ENCODE assay signal across 10 cellular contexts in genomic region chr9:69412741-69413150, GRCh38.
DNase-seq lines count a peak whose midpoint lies in the region; FAIRE-seq and TF ChIP-seq lines count a peak whose summit lies in the region.
"Had no signal": no experiment of that assay in that cellular context is flagged by ENCODE, and none has a peak within 500 bp of the region (broad histone marks: within the 10 kb centered on the region; RNA-seq: fewer than 3 reads in every experiment).

No MANE protein-coding gene starts in this region.

- intact Hi-C loops in MCF 10A (cut with micrococcal nuclease) = no loop called here
- intact Hi-C loops in activated naive CD4-positive, alpha-beta T cell treated with anti-CD3 and anti-CD28 coated beads for 36 hours (cut with micrococcal nuclease) = no loop called here

- no peak overlapping the region for H3K27ac Mint-ChIP-seq in MCF 10A (ENCODE audit: low read depth, unreplicated experiment)
- no peak overlapping the region for H3K27ac Mint-ChIP-seq in activated naive CD4-positive, alpha-beta T cell treated with anti-CD3 and anti-CD28 coated beads for 36 hours

- H3K4me3 Mint-ChIP-seq in MCF 10A (ENCODE audit: unreplicated experiment) = no peak overlapping the region
- H3K4me3 Mint-ChIP-seq in activated naive CD4-positive, alpha-beta T cell treated with anti-CD3 and anti-CD28 coated beads for 36 hours = no peak overlapping the region

- POLR2A ChIA-PET in MCF 10A (lab: Yijun Ruan, JAX) = interaction anchor here (0.7 kb wide), 1 partner anchor 333 kb away, joined by 5 read pairs; no protein-coding TSS in a partner anchor

- H3K9ac ChIP-seq in keratinocyte (ENCODE audit: control insufficient read depth, extremely low read depth, insufficient read depth, low read length) = no peak overlapping the region

- DNase-seq in HTR-8/SVneo (ENCODE audit: insufficient read length, low spot score) (peak; percentile 62), MCF 10A (ENCODE audit: unreplicated experiment) (peak; percentile 49), keratinocyte (ENCODE audit: low read depth, low spot score) (no peak), stromal cell of bone marrow (ENCODE audit: low read depth) (peak; percentile 21), activated T-cell treated with anti-CD3 and anti-CD28 coated beads for 4 hours (no peak)
- DNase-seq in activated naive CD4-positive, alpha-beta T cell treated with anti-CD3 and anti-CD28 coated beads for 36 hours = no peak
- no peak for DNase-seq in stimulated activated naive CD4-positive, alpha-beta T cell (lab: John Stamatoyannopoulos, UW)

- H3K4me1 Mint-ChIP-seq in MCF 10A (ENCODE audit: insufficient read depth, unreplicated experiment) = no peaks in the 10 kb centered on the region
- H3K4me1 Mint-ChIP-seq in activated naive CD4-positive, alpha-beta T cell treated with anti-CD3 and anti-CD28 coated beads for 36 hours (ENCODE audit: low read depth) = no peaks in the 10 kb centered on the region

- H3K4me1 ChIP-seq in keratinocyte (ENCODE audit: control insufficient read depth, extremely low read depth, insufficient read depth, low read length) = no peaks in the 10 kb centered on the region

- H3K4me2 ChIP-seq in keratinocyte (ENCODE audit: control insufficient read depth, extremely low read depth, insufficient read depth, low read depth, low read length) = peak overlapping the region; percentile 37

- no peaks in the 10 kb centered on the region for H3K9me1 ChIP-seq in keratinocyte (ENCODE audit: control insufficient read depth, extremely low read depth, insufficient read depth, low read length)

- no peaks in the 10 kb centered on the region for H3K36me3 ChIP-seq in keratinocyte (ENCODE audit: control insufficient read depth in 2 of 2, extremely low read depth in 1 of 2, insufficient read depth in 2 of 2, low read length in 2 of 2)

- H3K27me3 Mint-ChIP-seq in MCF 10A (ENCODE audit: insufficient read depth, unreplicated experiment) = peaks cover 10% of the 10 kb centered on the region
- H3K27me3 Mint-ChIP-seq in activated naive CD4-positive, alpha-beta T cell treated with anti-CD3 and anti-CD28 coated beads for 36 hours (ENCODE audit: low read depth) = peaks cover 4% of the 10 kb centered on the region

- no peaks in the 10 kb centered on the region for H3K9me3 Mint-ChIP-seq in MCF 10A (ENCODE audit: unreplicated experiment)
- no peaks in the 10 kb centered on the region for H3K9me3 Mint-ChIP-seq in activated naive CD4-positive, alpha-beta T cell treated with anti-CD3 and anti-CD28 coated beads for 36 hours

- H2AFZ ChIP-seq in keratinocyte (ENCODE audit: control insufficient read depth, low read length) = peak overlapping the region; percentile 71

- H3K27me3 ChIP-seq in keratinocyte (ENCODE audit: control insufficient read depth, extremely low read depth, insufficient read depth, low read length) = no peaks in the 10 kb centered on the region

- FAIRE-seq in HTR-8/SVneo (lab: Jason Lieb, UNC) (no peak), keratinocyte (lab: Jason Lieb, UNC) (no peak)

- no peaks in the 10 kb centered on the region for H3K36me3 Mint-ChIP-seq in MCF 10A (ENCODE audit: insufficient read depth, unreplicated experiment)
- no peaks in the 10 kb centered on the region for H3K36me3 Mint-ChIP-seq in activated naive CD4-positive, alpha-beta T cell treated with anti-CD3 and anti-CD28 coated beads for 36 hours (ENCODE audit: low read depth)

- CTCF ChIA-PET in MCF 10A (lab: Yijun Ruan, JAX) = interaction anchor here (0.6 to 1.6 kb wide), 4 partner anchors 9 to 507 kb away, joined by 3 to 16 read pairs (median 4); no protein-coding TSS in a partner anchor
- CTCF ChIA-PET in activated naive CD4-positive, alpha-beta T cell treated with anti-CD3 and anti-CD28 coated beads for 36 hours (lab: Charles Lee) = interaction anchor here (1.1 kb wide), 1 partner anchor 10 kb away, joined by 3 read pairs; no protein-coding TSS in a partner anchor

- TF ChIP-seq CTCF in C4-2B (conservative IDR thresholded peaks at IDR 0.05) (peak; percentile 79), MCF 10A (IDR thresholded peaks at IDR 0.05; ENCODE audit: unreplicated experiment) (peak; percentile 13), keratinocyte (optimal IDR thresholded peaks at IDR 0.05 in 1 of 3, IDR thresholded peaks at IDR 0.05 in 1 of 3, conservative IDR thresholded peaks at IDR 0.05 in 1 of 3; ENCODE audit: extremely low read depth in 1 of 3, insufficient read depth in 2 of 3, low read length in 3 of 3) (peak; percentile 39 to 66 (median 53))

- H3K4me3 ChIP-seq in keratinocyte (ENCODE audit: control insufficient read depth in 2 of 3, extremely low read depth in 1 of 3, insufficient read depth in 2 of 3, low read depth in 1 of 3, low read length in 3 of 3) = no peak overlapping the region

- dilution Hi-C loops in keratinocyte (cut with MboI; ENCODE audit: extremely low pct_ligation_motif_present, low sequenced_read_pairs) = no loop called here

- H4K20me1 ChIP-seq in keratinocyte (ENCODE audit: control insufficient read depth, extremely low read depth, insufficient read depth, low read length) = no peaks in the 10 kb centered on the region

- H3K27ac ChIP-seq in C4-2B = no peak overlapping the region
- no peak overlapping the region for H3K27ac ChIP-seq in keratinocyte (ENCODE audit: control insufficient read depth, insufficient read depth, low read length)
- H3K27ac ChIP-seq: epithelial cell of prostate, HL-60 had no signal

- H3K9me3 ChIP-seq in keratinocyte (ENCODE audit: control insufficient read depth, low read depth, low read length) = no peaks in the 10 kb centered on the region

- no TSS peak for BruUV-seq in MCF 10A (replicated peaks; lab: Mats Ljungman, UMichigan)

- no peaks in the 10 kb centered on the region for H3K79me2 ChIP-seq in keratinocyte (ENCODE audit: control insufficient read depth, insufficient read depth, low read length)

Comparison
In these comparisons a context has a peak if more than half of its experiments do, and no peak if none do; other contexts are left out.
1. CTCF ChIP-seq: peak in every context shown above with its lines; median percentile 79 in C4-2B; 53 in keratinocyte; 13 in MCF 10A.
2. DNase-seq: peak in HTR-8/SVneo (single experiment), MCF 10A (single experiment) and stromal cell of bone marrow (single experiment); none in keratinocyte (single experiment), activated naive CD4-positive, alpha-beta T cell treated with anti-CD3 and anti-CD28 coated beads for 36 hours (single experiment), activated T-cell treated with anti-CD3 and anti-CD28 coated beads for 4 hours (single experiment) and stimulated activated naive CD4-positive, alpha-beta T cell (0 of 6).